ENCODE assay signal across 8 cellular contexts in the genomic region with DNA sequence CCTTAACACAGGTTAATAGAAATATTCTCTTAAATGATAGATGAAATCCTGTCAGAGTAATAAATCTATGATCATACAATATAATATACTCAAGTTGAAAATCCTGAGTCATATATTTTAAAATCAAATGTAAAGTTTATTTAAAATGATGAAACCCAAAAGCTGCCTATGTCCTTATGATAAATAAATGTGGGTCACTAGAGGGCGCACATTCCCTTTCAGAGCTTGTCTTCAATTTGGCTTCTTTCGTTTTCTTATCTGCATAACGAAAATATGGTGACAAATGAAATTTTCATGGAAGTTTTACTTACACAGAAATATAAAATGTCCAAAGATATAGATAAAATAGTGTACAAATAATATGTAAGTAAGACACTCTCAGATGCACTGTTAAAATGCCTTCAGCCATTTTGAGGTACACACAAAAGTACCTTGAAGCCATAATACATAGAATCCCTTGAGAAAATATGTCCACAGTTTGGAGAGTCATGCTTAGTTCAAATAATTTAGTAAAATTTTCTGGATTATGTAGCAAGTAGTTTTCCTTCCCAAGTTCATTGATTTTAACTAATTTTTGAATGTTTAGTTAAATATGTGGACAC.
DNase-seq lines count a peak whose midpoint lies in the region; ATAC-seq, FAIRE-seq and TF ChIP-seq lines count a peak whose summit lies in the region.

No MANE protein-coding gene starts in this region.

- in situ Hi-C loops in brain microvascular endothelial cell (cut with HindIII; ENCODE audit: low pct_ligation_motif_present, low sequenced_read_pairs) = no loop called here
- in situ Hi-C loops in HepG2 (cut with HindIII; ENCODE audit: extremely low pct_ligation_motif_present, low pct_unique_long_range_greater_than_20kb) = loop anchor here (10.0 to 25.0 kb wide), 2 partner anchors 131 to 804 kb away; no protein-coding TSS in a partner anchor

- H3K4me2 ChIP-seq in HepG2 (ENCODE audit: low read depth, low read length) = no peak overlapping the region

- no peak for TF ChIP-seq RAD21 in HepG2 (CRISPR knock-in tag; IDR thresholded peaks at IDR 0.05)

- H3K9ac ChIP-seq in HepG2 (ENCODE audit: insufficient read depth, low read depth, low read length) = no peak overlapping the region

- H3K79me2 ChIP-seq in HepG2 (ENCODE audit: insufficient read depth, low read length) = no peaks in the 10 kb centered on the region

- no peaks in the 10 kb centered on the region for H3K9me3 ChIP-seq in HepG2 (ENCODE audit: low read length)
- H3K9me3 ChIP-seq in vagina = no peaks in the 10 kb centered on the region

- POLR2A ChIA-PET in HepG2 (lab: Yijun Ruan, JAX) = no interaction called here

- H3K4me1 ChIP-seq in HepG2 (ENCODE audit: insufficient read depth, low read length) = peaks cover 3% of the 10 kb centered on the region
- no peaks in the 10 kb centered on the region for H3K4me1 ChIP-seq in vagina

- intact Hi-C loops in HepG2 (cut with micrococcal nuclease; ENCODE audit: unreplicated experiment) = loop anchor here (1.0 to 5.0 kb wide), 3 partner anchors 142 to 1771 kb away; no protein-coding TSS in a partner anchor
- intact Hi-C loops in vagina (cut with DNase I) = no loop called here

- ATAC-seq in GM21526 (IDR thresholded peaks at IDR 0.05; ENCODE audit: low FRiP score, unreplicated experiment) = peak; percentile 78
- ATAC-seq in HepG2 = no peak

- H2AFZ ChIP-seq in HepG2 (ENCODE audit: low read length) = no peak overlapping the region

- no peak for TF ChIP-seq EP300 in HepG2 (IDR thresholded peaks at IDR 0.05; ENCODE audit: low read depth in 2 of 2, low read length in 2 of 2)
- no peak for TF ChIP-seq EP300 in HepG2 (CRISPR knock-in tag; IDR thresholded peaks at IDR 0.05; ENCODE audit: borderline replicate concordance)

- H3K27ac ChIP-seq in brain microvascular endothelial cell (no peak overlapping the region), HepG2 (ENCODE audit: extremely low read length, insufficient read depth, low read length) (no peak overlapping the region), vagina (no peak overlapping the region)

- CTCF ChIA-PET in HepG2 (lab: Yijun Ruan, JAX; ENCODE audit: low intra/inter-chr PET ratio, low total read pairs) = interaction anchor here (1.0 kb wide), 1 partner anchor 142 kb away, joined by 3 read pairs; no protein-coding TSS in a partner anchor

- H3K36me3 ChIP-seq in brain microvascular endothelial cell (replicated peaks) = no peaks in the 10 kb centered on the region
- no peaks in the 10 kb centered on the region for H3K36me3 ChIP-seq in HepG2 (replicated peaks in 1 of 2; ENCODE audit: control insufficient read depth in 1 of 2, insufficient read depth in 2 of 2, low read length in 2 of 2)
- no peaks in the 10 kb centered on the region for H3K36me3 ChIP-seq in vagina

- BruUV-seq in HepG2 (replicated peaks; lab: Mats Ljungman, UMichigan) = no TSS peak

- H3K4me3 ChIP-seq in brain microvascular endothelial cell (ENCODE audit: low read depth, low read length) (no peak overlapping the region), HepG2 (replicated peaks in 1 of 3; ENCODE audit: insufficient read depth in 1 of 3, low read depth in 2 of 3, low read length in 3 of 3) (no peak overlapping the region), vagina (no peak overlapping the region)

- peak; percentile 74 for FAIRE-seq in D721Med (lab: Jason Lieb, UNC)
- peak; percentile 30 for FAIRE-seq in HepG2 (lab: Jason Lieb, UNC)

- TF ChIP-seq CTCF in D721Med (IDR thresholded peaks at IDR 0.05; ENCODE audit: insufficient read depth, missing control alignments) (peak; percentile 56), brain microvascular endothelial cell (IDR thresholded peaks at IDR 0.05; ENCODE audit: low read depth, low read length, missing control alignments) (peak; percentile 53), HepG2 (CRISPR knock-in tag; IDR thresholded peaks at IDR 0.05) (peak; percentile 51), vagina (IDR thresholded peaks at IDR 0.05) (peak in 1 of 3 experiments; percentile 10)

- 1% methylated on average over 3 of the region's 3 CpGs for WGBS in HepG2 (ENCODE audit: low lambda C conversion rate)

- H4K20me1 ChIP-seq in HepG2 (ENCODE audit: insufficient read depth, low read length) = no peaks in the 10 kb centered on the region

- no peak for TF ChIP-seq POLR2A in HepG2 (IDR thresholded peaks at IDR 0.05; ENCODE audit: insufficient read depth in 1 of 2, low read depth in 2 of 2, low read length in 2 of 2)
- TF ChIP-seq POLR2A in vagina (IDR thresholded peaks at IDR 0.05) = no peak

- no peak for DNase-seq in D721Med (ENCODE audit: insufficient read length, low spot score)
- DNase-seq in NCI-H2107 treated with DMSO at 0.1 percent for 48 hours (lab: John Stamatoyannopoulos, UW; ENCODE audit: unreplicated experiment) = peak; percentile 30
- peak; percentile 41 for DNase-seq in brain microvascular endothelial cell
- peak; percentile 21 for DNase-seq in HepG2 (ENCODE audit: low spot score)
- no peak for DNase-seq in vagina (ENCODE audit: extremely low spot score in 2 of 2)
- DNase-seq in activated CD4-positive, CD25-positive, alpha-beta regulatory T cell treated with anti-CD3 and anti-CD28 coated beads, Interleukin-2, amount 50 U/mL, for 72 hours = no peak
- no peak for DNase-seq in NCI-H2227 treated with DMSO at 0.1 percent for 48 hours (lab: John Stamatoyannopoulos, UW)

- H3K27me3 ChIP-seq in brain microvascular endothelial cell (replicated peaks) (no peaks in the 10 kb centered on the region), HepG2 (ENCODE audit: control insufficient read depth in 1 of 2, insufficient read depth in 2 of 2, low read length in 2 of 2) (no peaks in the 10 kb centered on the region), vagina (no peaks in the 10 kb centered on the region)

TF ChIP-seq in HepG2, 621 proteins besides CTCF, POLR2A, EP300 and RAD21:
- TF ChIP-seq SMC3 (IDR thresholded peaks at IDR 0.05; ENCODE audit: low read length) (0 out of 2 replicates have a peak, but pooled peaks have one; percentile 27), STAG1 (CRISPR knock-in tag; IDR thresholded peaks at IDR 0.05) (peak; percentile 59), ZC3H13 (CRISPR knock-in tag; IDR thresholded peaks at IDR 0.05) (no peak), ZNF225 (CRISPR knock-in tag; IDR thresholded peaks at IDR 0.05) (no peak)

Comparison
In these comparisons a context has a peak if more than half of its experiments do, and no peak if none do; other contexts are left out.
1. DNase-seq: peak in NCI-H2107 treated with DMSO at 0.1 percent for 48 hours (single experiment), brain microvascular endothelial cell (single experiment) and HepG2 (single experiment); none in D721Med (single experiment), vagina (0 of 2), activated CD4-positive, CD25-positive, alpha-beta regulatory T cell treated with anti-CD3 and anti-CD28 coated beads, Interleukin-2, amount 50 U/mL, for 72 hours (single experiment) and NCI-H2227 treated with DMSO at 0.1 percent for 48 hours (single experiment).